ENCODE assay signal across 9 cellular contexts in genomic region chr6:104940881-104941693, GRCh38. TPM values are rescaled to one million over a fixed set of nuclear protein-coding genes. Genes with fewer than 3 reads are reported as not detected.
A peak's percentile ranks its signal among the peaks of the same experiment; 100 is the strongest.
DNase-seq lines count a peak whose midpoint lies in the region; ATAC-seq and TF ChIP-seq lines count a peak whose summit lies in the region.
"Had no signal": no experiment of that assay in that cellular context is flagged by ENCODE, and none has a peak within 500 bp of the region (broad histone marks: within the 10 kb centered on the region; RNA-seq: fewer than 3 reads in every experiment).

No MANE protein-coding gene starts in this region.

- ATAC-seq in gastrocnemius medialis = peak; percentile 56 to 61

- DNase-seq in AG04450 (ENCODE audit: low read depth, low spot score) (no peak), GM19240 (ENCODE audit: insufficient read length, low spot score) (peak; percentile 8), NCI-H446 treated with DMSO at 0.1 percent for 48 hours (lab: John Stamatoyannopoulos, UW) (peak; percentile 43), amygdala (lab: John Stamatoyannopoulos, UW) (peak in 35 of 56 donors; percentile 1 to 71 (median 35)), iPS DF 6.9 (ENCODE audit: low read depth, low spot score) (no peak), gastrocnemius medialis (no peak), NCI-H2029 treated with DMSO at 0.1 percent for 48 hours (lab: John Stamatoyannopoulos, UW) (no peak), G401 (ENCODE audit: low spot score) (no peak)

- no CpG with 5 or more reads among the region's 103 CpGs for WGBS in iPS DF 6.9 (ENCODE audit: insufficient coverage, insufficient read length)

- intact Hi-C loops in gastrocnemius medialis (cut with DNase I; ENCODE audit: low total_unique reads) = loop anchor here (5.0 kb wide), 1 partner anchor 136 kb away; no protein-coding TSS in a partner anchor

- H3K36me3 ChIP-seq in iPS DF 6.9 (ENCODE audit: control insufficient read depth, insufficient read depth, low read length) (no peaks in the 10 kb centered on the region), gastrocnemius medialis (no peaks in the 10 kb centered on the region)

- no peak for TF ChIP-seq POLR2A in gastrocnemius medialis (IDR thresholded peaks at IDR 0.05)

- H3K27ac ChIP-seq in AG04450 (ENCODE audit: low read depth, low read length) (no peak overlapping the region), iPS DF 6.9 (ENCODE audit: low read length) (no peak overlapping the region), gastrocnemius medialis (no peak overlapping the region)

- H3K4me1 ChIP-seq in iPS DF 6.9 (ENCODE audit: control insufficient read depth, insufficient read depth, low read length) (no peaks in the 10 kb centered on the region), gastrocnemius medialis (peaks cover 0 to 3% of the 10 kb centered on the region in 2 donors)

- POLR2A ChIA-PET in AG04450 (lab: Yijun Ruan, JAX) = no interaction called here

- CTCF ChIA-PET in AG04450 (lab: Charles Lee) = interaction anchor here (1.1 to 1.8 kb wide), 2 partner anchors 136 to 138 kb away, joined by 6 to 7 read pairs; no protein-coding TSS in a partner anchor

- H3K9me3 ChIP-seq in AG04450 (ENCODE audit: control insufficient read depth, insufficient read depth, low read length) (peaks cover 3% of the 10 kb centered on the region; the same call in 1 of the 2 replicates), iPS DF 6.9 (ENCODE audit: control insufficient read depth, insufficient read depth, low read length) (no peaks in the 10 kb centered on the region), gastrocnemius medialis (no peaks in the 10 kb centered on the region)

- H3K4me3 ChIP-seq in AG04450 (ENCODE audit: low read depth, low read length) = peak overlapping the region; percentile 52
- peak overlapping the region; percentile 52; the same call in 1 of the 2 replicates for H3K4me3 ChIP-seq in iPS DF 6.9 (ENCODE audit: low read length)
- H3K4me3 ChIP-seq in gastrocnemius medialis = peak overlapping the region; percentile 33 to 53 (median 48)

- peaks cover 15% of the 10 kb centered on the region for H3K27me3 ChIP-seq in AG04450 (ENCODE audit: control insufficient read depth, insufficient read depth, low read length)
- no peaks in the 10 kb centered on the region for H3K27me3 ChIP-seq in iPS DF 6.9 (ENCODE audit: control insufficient read depth, insufficient read depth, low read length)
- peaks cover 38 to 79% (median 57%) of the 10 kb centered on the region in 3 donors for H3K27me3 ChIP-seq in gastrocnemius medialis

- in situ Hi-C loops in gastrocnemius medialis (cut with MboI; ENCODE audit: low sequenced_read_pairs in 4 of 4) (no loop called here), G401 (cut with HindIII; ENCODE audit: low sequenced_read_pairs) (no loop called here)

- peak; percentile 64 for TF ChIP-seq CTCF in AG04450 (IDR thresholded peaks at IDR 0.05; ENCODE audit: low read depth, low read length)
- peak; percentile 5 to 51 (median 37) for TF ChIP-seq CTCF in gastrocnemius medialis (IDR thresholded peaks at IDR 0.05 in 4 of 5, conservative IDR thresholded peaks at IDR 0.05 in 1 of 5)

RNA-seq across cellular contexts. Expression of gene LIN28B, which starts 15.8 kb away (rescaled TPM):
- not detected in 2 replicates for polyA plus RNA-seq in AG04450 (2011; rRNA removed)
- polyA minus RNA-seq in AG04450 (2011; rRNA and poly(A)+ RNA removed) = not detected in 2 replicates
- not detected for total RNA-seq in gastrocnemius medialis
- 62.0 and 84.7 TPM in 2 replicates for total RNA-seq in G401 (2014; rRNA removed; shearing (Covaris generic))
- polyA plus RNA-seq: adipose tissue had no signal

Comparison
In these comparisons a context has a peak if more than half of its experiments do, and no peak if none do; other contexts are left out.
1. DNase-seq: peak in GM19240 (single experiment), NCI-H446 treated with DMSO at 0.1 percent for 48 hours (single experiment) and amygdala (35 of 56); none in AG04450 (single experiment), iPS DF 6.9 (single experiment), gastrocnemius medialis (0 of 2), NCI-H2029 treated with DMSO at 0.1 percent for 48 hours (single experiment) and G401 (single experiment).
2. RNA of gene LIN28B, which starts 15.8 kb away (total RNA-seq): 62.0 to 84.7 TPM in G401; not detected in gastrocnemius medialis; every median in the first group is over 10 times any median in the second.
3. Peak in every context shown above with its lines, with median percentiles within 50 percentile points of each other: H3K4me3 ChIP-seq.